Comparison of ENCODE assay signal across 11 cellular contexts in the genomic region with DNA sequence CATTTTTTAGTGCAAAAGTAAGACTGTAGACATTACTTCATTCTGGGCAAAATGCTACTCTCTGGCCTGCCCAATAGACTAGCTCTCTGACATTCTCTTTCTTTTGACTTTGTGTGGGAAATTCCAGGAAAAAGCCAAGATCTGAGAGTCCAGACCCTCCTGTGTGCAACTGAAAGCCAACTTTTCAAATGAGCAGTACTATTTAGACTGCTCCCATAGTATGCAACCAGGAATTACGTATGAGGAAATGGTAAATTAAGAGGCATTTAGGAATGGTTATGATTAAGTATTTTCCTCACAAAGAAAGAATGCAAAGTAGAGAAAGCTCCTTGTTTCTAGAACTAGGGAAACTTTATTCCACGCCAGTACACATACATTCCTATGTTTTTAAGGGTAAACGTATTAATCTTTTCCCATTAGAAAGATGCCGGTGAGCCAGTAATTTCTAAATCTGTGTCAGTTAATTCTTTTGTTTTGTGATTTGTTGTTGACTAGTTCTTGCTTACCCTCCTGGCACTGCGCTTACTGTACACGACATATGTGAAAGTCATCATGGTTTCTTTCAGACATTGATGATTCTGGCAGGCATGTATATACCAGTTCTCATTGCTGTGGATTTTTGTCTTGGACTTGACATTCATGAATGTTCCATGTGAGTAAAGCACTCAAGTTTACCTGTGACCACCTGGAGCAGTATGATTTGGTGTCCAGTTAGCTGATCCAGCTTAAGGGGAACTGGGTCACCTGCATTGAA. TPM values are rescaled to one million over a fixed set of nuclear protein-coding genes. Genes with fewer than 3 reads are reported as not detected.
A peak's percentile ranks its signal among the peaks of the same experiment; 100 is the strongest.
DNase-seq lines count a peak whose midpoint lies in the region; ATAC-seq and TF ChIP-seq lines count a peak whose summit lies in the region.
"Had no signal": no experiment of that assay in that cellular context is flagged by ENCODE, and none has a peak within 500 bp of the region (broad histone marks: within the 10 kb centered on the region; RNA-seq: fewer than 3 reads in every experiment).

No MANE protein-coding gene starts in this region.

- H3K79me1 ChIP-seq in neuronal stem cell (ENCODE audit: low read depth, low read length) = no peaks in the 10 kb centered on the region

- in situ Hi-C loops in Panc1 (cut with HindIII; ENCODE audit: low pct_unique_long_range_greater_than_20kb, low sequenced_read_pairs) = no loop called here
- in situ Hi-C loops in GM13977 (cut with MboI; ENCODE audit: low pct_unique_long_range_greater_than_20kb, low sequenced_read_pairs, unreplicated experiment) = loop anchor here (10.0 kb wide), 1 partner anchor 332 kb away; no protein-coding TSS in a partner anchor

- H3K4ac ChIP-seq in neuronal stem cell (ENCODE audit: low read length) = no peak overlapping the region

- H3K4me3 ChIP-seq in Panc1 (ENCODE audit: low read depth in 2 of 2, low read length in 2 of 2) = no peak overlapping the region
- no peak overlapping the region for H3K4me3 ChIP-seq in duodenal mucosa (ENCODE audit: low read depth in 1 of 2, low read length in 2 of 2)
- no peak overlapping the region for H3K4me3 ChIP-seq in vagina
- no peak overlapping the region for H3K4me3 ChIP-seq in neuronal stem cell (ENCODE audit: low read length in 2 of 2)
- H3K4me3 ChIP-seq: SJCRH30 had no signal

- DNase-seq in Panc1 (ENCODE audit: low read depth, low spot score) (no peak), mesothelial cell of epicardium (ENCODE audit: low spot score in 2 of 2, unreplicated experiment in 2 of 2) (no peak), vagina (ENCODE audit: extremely low spot score in 2 of 2) (peak in 1 of 2 donors; percentile 22), GM13977 (ENCODE audit: low spot score) (no peak), NCI-H524 (lab: John Stamatoyannopoulos, UW) (no peak), neuronal stem cell (ENCODE audit: low spot score) (no peak)
- DNase-seq: KG1 had no signal

- no peak overlapping the region for H3K18ac ChIP-seq in neuronal stem cell (ENCODE audit: low read length)

- no peak overlapping the region for H2BK15ac ChIP-seq in neuronal stem cell (ENCODE audit: low read length)

- no peaks in the 10 kb centered on the region for H3K27me3 Mint-ChIP-seq in mesothelial cell of epicardium (ENCODE audit: low read depth)
- H3K27me3 Mint-ChIP-seq: activated naive CD8-positive, alpha-beta T cell treated with anti-CD3 and anti-CD28 coated beads, Interleukin-2, amount 10 ng/mL, durations not matched to agents 7 days and 5 days; memory B cell had no signal

- H3K27ac ChIP-seq in Panc1 (ENCODE audit: low read length) = peak overlapping the region; percentile 85
- peak overlapping the region; percentile 7 for H3K27ac ChIP-seq in duodenal mucosa (ENCODE audit: low read depth, low read length)
- peak overlapping the region; percentile 72 for H3K27ac ChIP-seq in vagina
- no peak overlapping the region for H3K27ac ChIP-seq in neuronal stem cell (replicated peaks; ENCODE audit: low read length)
- H3K27ac ChIP-seq: SJCRH30 had no signal

- peak overlapping the region; percentile 71 for H3K27ac Mint-ChIP-seq in mesothelial cell of epicardium
- H3K27ac Mint-ChIP-seq: activated naive CD8-positive, alpha-beta T cell treated with anti-CD3 and anti-CD28 coated beads, Interleukin-2, amount 10 ng/mL, durations not matched to agents 7 days and 5 days; memory B cell had no signal

- intact Hi-C loops in Panc1 (cut with micrococcal nuclease; ENCODE audit: unreplicated experiment) = loop anchor here (5.0 to 10.0 kb wide), 3 partner anchors 98 to 262 kb away; no protein-coding TSS in a partner anchor
- intact Hi-C loops in vagina (cut with DNase I) = loop anchor here (5.0 to 10.0 kb wide), 2 partner anchors 282 to 340 kb away; no protein-coding TSS in a partner anchor

- H2BK12ac ChIP-seq in neuronal stem cell (ENCODE audit: low read length) = no peak overlapping the region

- TF ChIP-seq POLR2A in vagina (IDR thresholded peaks at IDR 0.05) = no peak

- H2AFZ ChIP-seq in neuronal stem cell (ENCODE audit: low read length) = no peak overlapping the region

- POLR2A ChIA-PET in Panc1 (lab: Charles Lee) = no interaction called here

- H3K4me1 ChIP-seq in Panc1 (ENCODE audit: control insufficient read depth, insufficient read depth, low read length) = peaks cover 23% of the 10 kb centered on the region
- H3K4me1 ChIP-seq in duodenal mucosa (ENCODE audit: control insufficient read depth in 1 of 2, insufficient read depth in 2 of 2, low read length in 2 of 2) = peaks cover 0 to 12% of the 10 kb centered on the region in 2 donors
- H3K4me1 ChIP-seq in vagina = peaks cover 21% of the 10 kb centered on the region
- no peaks in the 10 kb centered on the region for H3K4me1 ChIP-seq in neuronal stem cell (ENCODE audit: control insufficient read depth in 2 of 2, insufficient read depth in 1 of 2, low read depth in 1 of 2, low read length in 2 of 2)

- H3K9ac ChIP-seq in duodenal mucosa (ENCODE audit: low read depth in 1 of 2, low read length in 2 of 2) = no peak overlapping the region
- no peak overlapping the region for H3K9ac ChIP-seq in neuronal stem cell (ENCODE audit: low read depth, low read length, poor library complexity)

- no peak overlapping the region for H4K8ac ChIP-seq in neuronal stem cell (ENCODE audit: low read depth, low read length)

- no peak overlapping the region for H4K91ac ChIP-seq in neuronal stem cell (ENCODE audit: low read depth, low read length, poor library complexity)

- H3K27me3 ChIP-seq in Panc1 (ENCODE audit: control insufficient read depth, insufficient read depth, low read length) (no peaks in the 10 kb centered on the region), duodenal mucosa (ENCODE audit: control insufficient read depth in 1 of 2, insufficient read depth in 2 of 2, low read length in 2 of 2) (no peaks in the 10 kb centered on the region), vagina (no peaks in the 10 kb centered on the region), neuronal stem cell (ENCODE audit: control insufficient read depth in 3 of 3, insufficient read depth in 3 of 3, low read depth in 1 of 3, low read length in 3 of 3) (no peaks in the 10 kb centered on the region)
- H3K27me3 ChIP-seq: SJCRH30 had no signal

- peak; percentile 44 for ATAC-seq in Panc1

- TF ChIP-seq CTCF in Panc1 (IDR thresholded peaks at IDR 0.05) = no peak
- TF ChIP-seq CTCF in mesothelial cell of epicardium (IDR thresholded peaks at IDR 0.05; ENCODE audit: unreplicated experiment) = no peak
- TF ChIP-seq CTCF in vagina (IDR thresholded peaks at IDR 0.05) = no peak
- no peak for TF ChIP-seq CTCF in GM13977 (IDR thresholded peaks at IDR 0.05; ENCODE audit: extremely low read depth, insufficient read depth, missing control alignments)

- no peaks in the 10 kb centered on the region for H3K9me3 Mint-ChIP-seq in mesothelial cell of epicardium
- H3K9me3 Mint-ChIP-seq: activated naive CD8-positive, alpha-beta T cell treated with anti-CD3 and anti-CD28 coated beads, Interleukin-2, amount 10 ng/mL, durations not matched to agents 7 days and 5 days; memory B cell had no signal

- WGBS in neuronal stem cell (ENCODE audit: extremely low coverage in 2 of 2, insufficient read length in 2 of 2, insufficient replicate concordance in 1 of 2), 2 donors = no CpG with 5 or more reads among the region's 6 CpGs

- peaks cover 4% of the 10 kb centered on the region for H3K36me3 Mint-ChIP-seq in mesothelial cell of epicardium
- H3K36me3 Mint-ChIP-seq: memory B cell had no signal

- no peaks in the 10 kb centered on the region for H3K36me3 ChIP-seq in Panc1 (ENCODE audit: control insufficient read depth, insufficient read depth, low read length)
- no peaks in the 10 kb centered on the region for H3K36me3 ChIP-seq in duodenal mucosa (ENCODE audit: control insufficient read depth in 1 of 2, insufficient read depth in 2 of 2, low read length in 2 of 2)
- no peaks in the 10 kb centered on the region for H3K36me3 ChIP-seq in vagina
- H3K36me3 ChIP-seq in neuronal stem cell (replicated peaks in 1 of 2; ENCODE audit: control insufficient read depth in 2 of 2, insufficient read depth in 2 of 2, low read length in 2 of 2) = no peaks in the 10 kb centered on the region
- H3K36me3 ChIP-seq: SJCRH30 had no signal

- H3K23ac ChIP-seq in neuronal stem cell (ENCODE audit: low read depth, low read length, poor library complexity) = no peak overlapping the region

- no peak overlapping the region for H3K4me3 Mint-ChIP-seq in mesothelial cell of epicardium
- H3K4me3 Mint-ChIP-seq: activated naive CD8-positive, alpha-beta T cell treated with anti-CD3 and anti-CD28 coated beads, Interleukin-2, amount 10 ng/mL, durations not matched to agents 7 days and 5 days; memory B cell had no signal

- BruUV-seq in Panc1 (replicated peaks; lab: Mats Ljungman, UMichigan) = no TSS peak

- H2BK120ac ChIP-seq in neuronal stem cell (ENCODE audit: low read depth, low read length) = no peak overlapping the region

- no peak overlapping the region for H2AK5ac ChIP-seq in neuronal stem cell (ENCODE audit: low read depth, low read length)

- no peak overlapping the region for H2BK5ac ChIP-seq in neuronal stem cell (ENCODE audit: low read length)

- CTCF ChIA-PET in Panc1 (lab: Charles Lee) = no interaction called here

- no peak overlapping the region for H3K14ac ChIP-seq in neuronal stem cell (ENCODE audit: low read length)

- H3K4me1 Mint-ChIP-seq in mesothelial cell of epicardium = peaks cover 26% of the 10 kb centered on the region

- no peak overlapping the region for H3K4me2 ChIP-seq in neuronal stem cell (ENCODE audit: insufficient read depth, low read length, poor library complexity, severe bottlenecking)

- no peaks in the 10 kb centered on the region for H3K9me3 ChIP-seq in Panc1 (ENCODE audit: control insufficient read depth, insufficient read depth, low read depth, low read length)
- H3K9me3 ChIP-seq in duodenal mucosa (ENCODE audit: control insufficient read depth in 1 of 2, low read length in 2 of 2) = no peaks in the 10 kb centered on the region
- H3K9me3 ChIP-seq in vagina = no peaks in the 10 kb centered on the region
- no peaks in the 10 kb centered on the region for H3K9me3 ChIP-seq in neuronal stem cell (replicated peaks in 1 of 2; ENCODE audit: control insufficient read depth in 2 of 2, insufficient read depth in 1 of 2, low read depth in 1 of 2, low read length in 2 of 2)
- H3K9me3 ChIP-seq: SJCRH30 had no signal

RNA-seq across cellular contexts. Expression of gene AOPEP, which starts 56.0 kb away (rescaled TPM):
- total RNA-seq in Panc1 (2021; ENCODE audit: unreplicated experiment) = 36.4 TPM
- polyA plus RNA-seq in Panc1 (2012; ENCODE audit: insufficient read length) = 29.7 TPM
- total RNA-seq in mesothelial cell of epicardium = 56.3 to 63.0 TPM (median 61.4 TPM) in 3 replicates
- 305 TPM for total RNA-seq in vagina
- polyA plus RNA-seq in neuronal stem cell (2013, experiment 1 of 2) = 1.7 TPM
- polyA plus RNA-seq in neuronal stem cell (2013, experiment 2 of 2) = 1.9 TPM
